22 cellular contexts compared by ENCODE assay signal in genomic region chr4:38570647-38571326, GRCh38.
DNase-seq lines count a peak whose midpoint lies in the region; ATAC-seq and TF ChIP-seq lines count a peak whose summit lies in the region.
"Had no signal": no experiment of that assay in that cellular context is flagged by ENCODE, and none has a peak within 500 bp of the region (broad histone marks: within the 10 kb centered on the region; RNA-seq: fewer than 3 reads in every experiment).

No MANE protein-coding gene starts in this region.

- BruUV-seq in Caco-2 (replicated peaks; lab: Mats Ljungman, UMichigan) (no TSS peak), mammary epithelial cell (replicated peaks; lab: Mats Ljungman, UMichigan) (no TSS peak)

- peaks cover 2% of the 10 kb centered on the region for H3K4me1 Mint-ChIP-seq in Caco-2 (ENCODE audit: low read depth, unreplicated experiment)

- WGBS in spleen, 5 donors: 79 to 89% (median 87%) methylated on average over 5 of the region's 5 CpGs
- 97% methylated on average over 5 of the region's 5 CpGs for WGBS in mammary epithelial cell (ENCODE audit: low coverage, missing lambda C conversion rate)

- CTCF ChIA-PET in Caco-2 (lab: Charles Lee): interaction anchor here (1.0 kb wide), 1 partner anchor 50 kb away, joined by 4 read pairs; no protein-coding TSS in a partner anchor
- CTCF ChIA-PET in mammary epithelial cell (lab: Charles Lee; ENCODE audit: low non-redundant PET): no interaction called here

- no peak overlapping the region for H3K4me3 Mint-ChIP-seq in Caco-2 (ENCODE audit: unreplicated experiment)
- H3K4me3 Mint-ChIP-seq: CD4-positive, alpha-beta T cell; GM23338; H9; HFFc6 had no signal

- peak overlapping the region; percentile 7 for H3K27ac Mint-ChIP-seq in Caco-2 (ENCODE audit: unreplicated experiment)
- H3K27ac Mint-ChIP-seq: CD4-positive, alpha-beta T cell; GM23338; H9; HFFc6 had no signal

- no peak for ATAC-seq in GM19397 (IDR thresholded peaks at IDR 0.05; ENCODE audit: unreplicated experiment)
- ATAC-seq: GM23338 had no signal

- H3K27me3 ChIP-seq in Caco-2 (replicated peaks; ENCODE audit: control insufficient read depth, insufficient read depth, low read length) (no peaks in the 10 kb centered on the region), muscle layer of duodenum (ENCODE audit: low read depth, low read length) (no peaks in the 10 kb centered on the region), spleen (replicated peaks in 1 of 7) (no peaks in the 10 kb centered on the region), mammary epithelial cell (ENCODE audit: insufficient read depth, low read length) (no peaks in the 10 kb centered on the region)
- H3K27me3 ChIP-seq: BLaER1 treated with 17β-estradiol and CSF1 and Interleukin-3, amounts not matched to agents 10 nM and 100 nM had no signal

- H3K4me1 ChIP-seq in Caco-2: no peaks in the 10 kb centered on the region
- H3K4me1 ChIP-seq in muscle layer of duodenum (ENCODE audit: control insufficient read depth in 1 of 2, insufficient read depth in 2 of 2, low read length in 2 of 2): peaks cover 0 to 9% of the 10 kb centered on the region in 2 donors
- peaks cover 0 to 13% (median 0%) of the 10 kb centered on the region in 6 donors for H3K4me1 ChIP-seq in spleen
- peaks cover 17% of the 10 kb centered on the region for H3K4me1 ChIP-seq in mammary epithelial cell (ENCODE audit: insufficient read depth, low read length)

- POLR2A ChIA-PET in Caco-2 (lab: Charles Lee): interaction anchor here (1.1 kb wide), 1 partner anchor 120 kb away, joined by 4 read pairs; no protein-coding TSS in a partner anchor

- H3K4me3 ChIP-seq in Caco-2 (ENCODE audit: low read depth, low read length) (no peak overlapping the region), muscle layer of duodenum (ENCODE audit: low read depth in 1 of 2, low read length in 2 of 2) (no peak overlapping the region), spleen (no peak overlapping the region), mammary epithelial cell (replicated peaks in 1 of 3; ENCODE audit: insufficient read depth in 1 of 3, low read depth in 2 of 3, low read length in 3 of 3) (no peak overlapping the region)
- H3K4me3 ChIP-seq: BLaER1 treated with 17β-estradiol and CSF1 and Interleukin-3, amounts not matched to agents 10 nM and 100 nM; GM23338; PC-9 had no signal

- no peak overlapping the region for H3K9ac ChIP-seq in mammary epithelial cell (ENCODE audit: insufficient read depth, low read length)
- H3K9ac ChIP-seq: BLaER1 treated with 17β-estradiol and CSF1 and Interleukin-3, amounts not matched to agents 10 nM and 100 nM had no signal

- H3K4me2 ChIP-seq in mammary epithelial cell (ENCODE audit: insufficient read depth, low read depth, low read length): no peak overlapping the region
- H3K4me2 ChIP-seq: BLaER1 treated with 17β-estradiol and CSF1 and Interleukin-3, amounts not matched to agents 10 nM and 100 nM; GM23338; PC-9 had no signal

- intact Hi-C loops in Caco-2 (cut with micrococcal nuclease; ENCODE audit: unreplicated experiment) (loop anchor here (1.0 to 2.0 kb wide), 3 partner anchors 51 to 104 kb away; no protein-coding TSS in a partner anchor), spleen (cut with DNase I; ENCODE audit: low total_unique reads) (no loop called here), mammary epithelial cell (cut with micrococcal nuclease) (no loop called here)

- peak overlapping the region; percentile 42 for H3K27ac ChIP-seq in epithelial cell of prostate
- peak overlapping the region; percentile 5 for H3K27ac ChIP-seq in muscle layer of duodenum (ENCODE audit: low read length)
- H3K27ac ChIP-seq in spleen: no peak overlapping the region
- no peak overlapping the region for H3K27ac ChIP-seq in mammary epithelial cell (ENCODE audit: insufficient read depth, low read depth, low read length)
- no peak overlapping the region for H3K27ac ChIP-seq in caudate nucleus (ENCODE audit: low read depth, low read length)
- H3K27ac ChIP-seq: BLaER1 treated with 17β-estradiol and CSF1 and Interleukin-3, amounts not matched to agents 10 nM and 100 nM; PC-9; RWPE1 had no signal

- DNase-seq in Caco-2 (peak; percentile 44 to 65), LoVo (ENCODE audit: low spot score) (peak; percentile 61), epithelial cell of prostate (ENCODE audit: low read depth, low spot score) (no peak), spleen (no peak), mammary epithelial cell (no peak), caudate nucleus (lab: John Stamatoyannopoulos, UW) (no peak)
- DNase-seq: AML-193; CD4-positive, alpha-beta T cell; DMS53; H9; HFFc6; Karpas-422; NCI-H1105 treated with DMSO at 0.1 percent for 48 hours; NCI-H2029; NCI-H526 treated with DMSO at 0.1 percent for 48 hours; PC-9; SHP77 had no signal

- H4K20me1 ChIP-seq in mammary epithelial cell (ENCODE audit: insufficient read depth, low read length): no peaks in the 10 kb centered on the region
- H4K20me1 ChIP-seq: BLaER1 treated with 17β-estradiol and CSF1 and Interleukin-3, amounts not matched to agents 10 nM and 100 nM had no signal

- H3K79me2 ChIP-seq in mammary epithelial cell (ENCODE audit: insufficient read depth, low read length): no peaks in the 10 kb centered on the region

- H3K27me3 Mint-ChIP-seq in Caco-2 (ENCODE audit: insufficient read depth, unreplicated experiment): no peaks in the 10 kb centered on the region
- H3K27me3 Mint-ChIP-seq: CD4-positive, alpha-beta T cell had no signal

- TF ChIP-seq POLR2A in spleen (IDR thresholded peaks at IDR 0.05): no peak

- dilution Hi-C loops in mammary epithelial cell (cut with HindIII; ENCODE audit: low sequenced_read_pairs): no loop called here

- no peak overlapping the region for H2AFZ ChIP-seq in mammary epithelial cell (ENCODE audit: low read depth, low read length)
- H2AFZ ChIP-seq: PC-9 had no signal

- in situ Hi-C loops in mammary epithelial cell (cut with MboI; ENCODE audit: low sequenced_read_pairs in 2 of 2): no loop called here

- H3K36me3 Mint-ChIP-seq in Caco-2 (ENCODE audit: insufficient read depth, unreplicated experiment): no peaks in the 10 kb centered on the region

- H3K9me3 ChIP-seq in Caco-2 (no peaks in the 10 kb centered on the region), muscle layer of duodenum (ENCODE audit: control insufficient read depth in 1 of 2, low read length in 2 of 2) (no peaks in the 10 kb centered on the region), spleen (no peaks in the 10 kb centered on the region), mammary epithelial cell (replicated peaks; ENCODE audit: insufficient read depth, low read length) (no peaks in the 10 kb centered on the region)

- no peaks in the 10 kb centered on the region for H3K9me3 Mint-ChIP-seq in Caco-2 (ENCODE audit: unreplicated experiment)
- H3K9me3 Mint-ChIP-seq: CD4-positive, alpha-beta T cell; GM23338; H9; HFFc6 had no signal

- H3K36me3 ChIP-seq in Caco-2 (ENCODE audit: control insufficient read depth, insufficient read depth, low read length): no peaks in the 10 kb centered on the region; the same call in 1 of the 2 replicates
- H3K36me3 ChIP-seq in muscle layer of duodenum (ENCODE audit: control insufficient read depth in 1 of 2, insufficient read depth in 2 of 2, low read length in 2 of 2): no peaks in the 10 kb centered on the region
- no peaks in the 10 kb centered on the region for H3K36me3 ChIP-seq in spleen
- no peaks in the 10 kb centered on the region for H3K36me3 ChIP-seq in mammary epithelial cell (ENCODE audit: insufficient read depth, low read length)
- H3K36me3 ChIP-seq: BLaER1 treated with 17β-estradiol and CSF1 and Interleukin-3, amounts not matched to agents 10 nM and 100 nM had no signal

- TF ChIP-seq CTCF in Caco-2 (IDR thresholded peaks at IDR 0.05; ENCODE audit: insufficient read depth in 1 of 2, low read depth in 1 of 2, low read length in 1 of 2, severe bottlenecking in 1 of 2, unreplicated experiment in 1 of 2) (no peak), spleen (IDR thresholded peaks at IDR 0.05 in 8 of 11, conservative IDR thresholded peaks at IDR 0.05 in 3 of 11) (no peak), mammary epithelial cell (conservative IDR thresholded peaks at IDR 0.05 in 1 of 2, IDR thresholded peaks at IDR 0.05 in 1 of 2; ENCODE audit: extremely low read depth in 1 of 2, insufficient read depth in 1 of 2, low read depth in 1 of 2, low read length in 2 of 2) (no peak)

Comparison
In these comparisons a context has a peak if more than half of its experiments do, and no peak if none do; other contexts are left out.
1. DNase-seq: peak in Caco-2 (2 of 2) and LoVo (single experiment); none in epithelial cell of prostate (single experiment), spleen (single experiment), mammary epithelial cell (single experiment) and caudate nucleus (0 of 61).
2. H3K27ac ChIP-seq: peak in epithelial cell of prostate (single experiment) and muscle layer of duodenum (single experiment); none in spleen (0 of 8), mammary epithelial cell (single experiment) and caudate nucleus (single experiment).